In the genomic region with DNA sequence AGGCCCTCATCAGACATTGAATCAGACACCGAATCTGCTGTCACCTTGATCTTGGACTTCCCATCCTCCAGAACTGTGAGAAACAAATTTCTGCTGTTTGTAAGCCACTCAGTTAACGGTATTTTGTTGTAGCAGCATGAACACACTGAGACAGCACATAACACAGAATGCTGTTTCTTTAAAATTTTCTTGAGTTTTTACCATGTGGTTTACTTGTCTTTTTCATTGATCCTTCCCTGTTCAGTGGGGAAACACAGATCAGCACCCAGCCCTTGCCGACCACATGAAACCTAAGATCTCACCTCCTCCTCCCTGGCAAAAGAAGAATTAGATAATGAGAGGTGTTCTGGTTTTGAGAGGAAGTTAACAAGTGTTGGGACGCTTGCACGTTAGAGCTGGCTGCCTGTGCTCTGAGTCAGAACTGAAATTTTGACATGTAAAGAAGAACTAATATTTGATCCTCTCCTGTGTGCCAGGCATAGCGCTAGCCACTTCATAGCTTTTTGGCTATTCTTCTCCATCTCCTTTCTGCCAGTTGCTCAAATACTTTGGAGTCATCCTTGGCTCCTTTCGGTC, we compare ENCODE assay signal across 9 cellular contexts.
DNase-seq lines count a peak whose midpoint lies in the region; ATAC-seq lines count a peak whose summit lies in the region.
"Had no signal": no experiment of that assay in that cellular context is flagged by ENCODE, and none has a peak within 500 bp of the region (broad histone marks: within the 10 kb centered on the region; RNA-seq: fewer than 3 reads in every experiment).

No MANE protein-coding gene starts in this region.

- ATAC-seq in GM19452 (IDR thresholded peaks at IDR 0.05; ENCODE audit: unreplicated experiment), result peak; percentile 46
- no peak for ATAC-seq in HG03039 (IDR thresholded peaks at IDR 0.05; ENCODE audit: unreplicated experiment)

- DNase-seq in M059J (ENCODE audit: low read depth), result peak; percentile 66
- peak; percentile 39 for DNase-seq in activated naive CD4-positive, alpha-beta T cell treated with anti-CD3 and anti-CD28 coated beads, Interleukin-2, amount 50 U/mL, for 16 hours
- peak; percentile 22 for DNase-seq in stimulated activated CD4-positive, alpha-beta T cell treated with anti-CD3 and anti-CD28 coated beads, Interleukin-4, amount 100 ng/mL, for 1 hour
- DNase-seq in dermis blood vessel endothelial cell, result no peak
- no peak for DNase-seq in medulla oblongata (ENCODE audit: extremely low spot score)
- DNase-seq in NCI-H2107 (lab: John Stamatoyannopoulos, UW), result no peak
- DNase-seq: NCI-H526 had no signal

Comparison
In these comparisons a context has a peak if more than half of its experiments do, and no peak if none do; other contexts are left out.
1. DNase-seq: peak in M059J (single experiment), activated naive CD4-positive, alpha-beta T cell treated with anti-CD3 and anti-CD28 coated beads, Interleukin-2, amount 50 U/mL, for 16 hours (single experiment) and stimulated activated CD4-positive, alpha-beta T cell treated with anti-CD3 and anti-CD28 coated beads, Interleukin-4, amount 100 ng/mL, for 1 hour (single experiment); none in dermis blood vessel endothelial cell (single experiment), medulla oblongata (single experiment) and NCI-H2107 (single experiment).